In genomic region chr12:23127701-23128100, GRCh38 we compare ENCODE assay signal across 27 cellular contexts.
DNase-seq lines count a peak whose midpoint lies in the region; ATAC-seq, FAIRE-seq and TF ChIP-seq lines count a peak whose summit lies in the region.
"Had no signal": no experiment of that assay in that cellular context is flagged by ENCODE, and none has a peak within 500 bp of the region (broad histone marks: within the 10 kb centered on the region; RNA-seq: fewer than 3 reads in every experiment).

No MANE protein-coding gene starts in this region.

- H3K56ac ChIP-seq in H9 (ENCODE audit: insufficient read length, low read depth, low read length): no peak overlapping the region
- H3K56ac ChIP-seq in H1 (replicated peaks; ENCODE audit: insufficient read length, low read depth, low read length): no peak overlapping the region

- H4K20me1 ChIP-seq in H9 (ENCODE audit: control insufficient read depth, insufficient read depth, insufficient read length) (no peaks in the 10 kb centered on the region), H1 (replicated peaks in 1 of 2; ENCODE audit: control insufficient read depth in 1 of 2, insufficient read depth in 2 of 2, low read length in 2 of 2) (no peaks in the 10 kb centered on the region)
- H4K20me1 ChIP-seq: BLaER1 had no signal

- no peak for TF ChIP-seq RAD21 in H1 (IDR thresholded peaks at IDR 0.05 in 1 of 2, conservative IDR thresholded peaks at IDR 0.05 in 1 of 2; ENCODE audit: low read depth in 2 of 2, low read length in 2 of 2)

- H2BK5ac ChIP-seq in H9 (ENCODE audit: insufficient read length, low read length) (no peak overlapping the region), H1 (ENCODE audit: low read depth, low read length) (peak overlapping the region; percentile 8; the same call in 1 of the 2 replicates)

- no peak overlapping the region for H3K23ac ChIP-seq in H9 (ENCODE audit: insufficient read length, low read depth, low read length)
- H3K23ac ChIP-seq in H1 (ENCODE audit: insufficient read length): no peak overlapping the region

- TF ChIP-seq CTCF in H9 (conservative IDR thresholded peaks at IDR 0.05): no peak
- TF ChIP-seq CTCF in H1 (IDR thresholded peaks at IDR 0.05; ENCODE audit: control extremely low read depth in 1 of 3, insufficient read depth in 1 of 3, low read depth in 1 of 3, low read length in 3 of 3): no peak

- no peaks in the 10 kb centered on the region for H3K36me3 Mint-ChIP-seq in H9 (ENCODE audit: insufficient read depth in 1 of 3, low read depth in 3 of 3)
- H3K36me3 Mint-ChIP-seq: CD14-positive monocyte; CD4-positive, alpha-beta memory T cell; CD4-positive, CD25-positive, alpha-beta regulatory T cell; CD8-positive, alpha-beta memory T cell had no signal

- H2BK120ac ChIP-seq in H9 (ENCODE audit: low read depth, low read length, poor library complexity, severe bottlenecking): no peak overlapping the region
- no peak overlapping the region for H2BK120ac ChIP-seq in H1 (replicated peaks; ENCODE audit: low read depth, low read length)

- H2AFZ ChIP-seq in H9 (ENCODE audit: low read length): no peak overlapping the region
- no peak overlapping the region for H2AFZ ChIP-seq in H1 (ENCODE audit: low read length)

- H3K27me3 ChIP-seq in H9 (ENCODE audit: insufficient read depth, low read length) (no peaks in the 10 kb centered on the region), H1 (replicated peaks in 1 of 4; ENCODE audit: control insufficient read depth in 3 of 4, extremely low read depth in 1 of 4, insufficient read depth in 3 of 4, low read length in 3 of 4) (no peaks in the 10 kb centered on the region)
- H3K27me3 ChIP-seq: BE2C, BLaER1 had no signal

- H3K9ac ChIP-seq in H9 (ENCODE audit: extremely low read depth, insufficient read length, low read length) (no peak overlapping the region), H1 (replicated peaks in 1 of 4; ENCODE audit: extremely low read depth in 1 of 4, low read depth in 3 of 4, low read length in 3 of 4) (no peak overlapping the region)
- H3K9ac ChIP-seq: BLaER1 had no signal

- H3K4me2 ChIP-seq in H9 (ENCODE audit: insufficient read depth, insufficient read length, low read length) (no peak overlapping the region), H1 (ENCODE audit: insufficient read depth in 1 of 2, low read depth in 2 of 2, low read length in 2 of 2) (0 out of 4 replicates have a peak overlapping the region, but pooled peaks of 1 of the 2 experiments have one; percentile 45)
- H3K4me2 ChIP-seq: BLaER1 had no signal

- H2BK12ac ChIP-seq in H9 (ENCODE audit: insufficient read length, low read depth, low read length) (no peak overlapping the region), H1 (ENCODE audit: low read depth, low read length) (no peak overlapping the region; the same call in 1 of the 2 replicates)

- TF ChIP-seq EP300 in H1 (IDR thresholded peaks at IDR 0.05; ENCODE audit: borderline replicate concordance in 1 of 2, low read depth in 2 of 2, low read length in 2 of 2): no peak

- H2AK5ac ChIP-seq in H9 (ENCODE audit: insufficient read length, low read length) (no peak overlapping the region), H1 (ENCODE audit: low read depth, low read length) (no peak overlapping the region)

- TF ChIP-seq POLR2A in H1 (IDR thresholded peaks at IDR 0.05; ENCODE audit: control extremely low read depth in 1 of 2, low read depth in 2 of 2, low read length in 2 of 2): no peak

- peaks cover 28 to 33% of the 10 kb centered on the region in 2 experiments for H3K4me1 Mint-ChIP-seq in H9
- H3K4me1 Mint-ChIP-seq: CD14-positive monocyte; CD4-positive, alpha-beta memory T cell; CD4-positive, CD25-positive, alpha-beta regulatory T cell; CD8-positive, alpha-beta memory T cell had no signal

- H3K79me1 ChIP-seq in H9 (ENCODE audit: insufficient read depth, low read depth, low read length, poor library complexity, severe bottlenecking): no peaks in the 10 kb centered on the region
- no peaks in the 10 kb centered on the region for H3K79me1 ChIP-seq in H1 (ENCODE audit: low read depth, low read length)

- H3K23me2 ChIP-seq in H9 (ENCODE audit: insufficient read length, low read depth, low read length, poor library complexity, severe bottlenecking) (no peaks in the 10 kb centered on the region), H1 (ENCODE audit: low read depth, low read length) (no peaks in the 10 kb centered on the region)

- H3T11ph ChIP-seq in H9 (ENCODE audit: low read length): no peak overlapping the region

- H3K14ac ChIP-seq in H9 (ENCODE audit: insufficient read depth, low read length) (no peak overlapping the region), H1 (ENCODE audit: insufficient read length) (no peak overlapping the region)

- H2BK15ac ChIP-seq in H9 (ENCODE audit: low read depth, low read length) (no peak overlapping the region), H1 (ENCODE audit: low read length) (no peak overlapping the region)

- no peak for FAIRE-seq in H1 (lab: Jason Lieb, UNC)
- FAIRE-seq: A204.1, GM12878, GM12892, GM18507 had no signal

- DNase-seq in H9 (no peak), OCI-M1 (lab: John Stamatoyannopoulos, UW) (peak; percentile 46), H1 (ENCODE audit: low read depth in 1 of 2, low spot score in 2 of 2) (no peak)
- DNase-seq: 8988T; ACHN; BE2C; C1 segment of cervical spinal cord; CD4-positive, alpha-beta memory T cell; CD4-positive, CD25-positive, alpha-beta regulatory T cell; CD8-positive, alpha-beta memory T cell; COR-L47; DMS 273 treated with DMSO at 0.1 percent for 48 hours; DMS153; DMS53; DMS79; DND-41; EL; GDM1 had no signal

- no peak overlapping the region; a peak in 1 of 5 replicates for H3K4me3 Mint-ChIP-seq in H9
- H3K4me3 Mint-ChIP-seq: CD14-positive monocyte; CD4-positive, alpha-beta memory T cell; CD4-positive, CD25-positive, alpha-beta regulatory T cell; CD8-positive, alpha-beta memory T cell had no signal

- H3K4ac ChIP-seq in H9 (ENCODE audit: low read depth, low read length) (no peak overlapping the region), H1 (replicated peaks; ENCODE audit: insufficient read length, low read depth, low read length) (no peak overlapping the region)

- no peaks in the 10 kb centered on the region for H3K27me3 Mint-ChIP-seq in H9 (ENCODE audit: low read depth)
- H3K27me3 Mint-ChIP-seq: CD4-positive, alpha-beta memory T cell; CD4-positive, CD25-positive, alpha-beta regulatory T cell; CD8-positive, alpha-beta memory T cell had no signal

- H3K4me1 ChIP-seq in H9 (ENCODE audit: insufficient read depth, low read length) (no peaks in the 10 kb centered on the region; the same call in 1 of the 2 replicates), H1 (replicated peaks in 1 of 4; ENCODE audit: control insufficient read depth in 3 of 4, insufficient read depth in 4 of 4, low read length in 3 of 4) (peaks cover 0 to 15% (median 0%) of the 10 kb centered on the region in 4 experiments; a peak in 1 of 7 replicates)
- H3K4me1 ChIP-seq: BLaER1 had no signal

- H2BK20ac ChIP-seq in H9 (ENCODE audit: low read depth, low read length, poor library complexity, severe bottlenecking): no peak overlapping the region
- peak overlapping the region; percentile 38; the same call in 1 of the 2 replicates for H2BK20ac ChIP-seq in H1 (ENCODE audit: low read length)

- H4K5ac ChIP-seq in H9 (ENCODE audit: insufficient read length, low read depth, low read length): no peak overlapping the region
- H4K5ac ChIP-seq in H1 (ENCODE audit: insufficient read length, low read depth, low read length): no peak overlapping the region

- H4K91ac ChIP-seq in H9 (ENCODE audit: insufficient read length, low read depth, low read length) (no peak overlapping the region), H1 (replicated peaks; ENCODE audit: insufficient read length, low read length) (no peak overlapping the region)

- POLR2A ChIA-PET in H1 (lab: Charles Lee; ENCODE audit: partially characterized antibody): no interaction called here

- H3K36me3 ChIP-seq in H1 (ENCODE audit: control insufficient read depth in 2 of 4, insufficient read depth in 4 of 4, low read length in 3 of 4): no peaks in the 10 kb centered on the region
- H3K36me3 ChIP-seq: BE2C, BLaER1 had no signal

- H3K79me2 ChIP-seq in H9 (ENCODE audit: insufficient read depth, low read length) (no peaks in the 10 kb centered on the region), H1 (ENCODE audit: control insufficient read depth in 1 of 2, insufficient read depth in 2 of 2, low read length in 2 of 2) (no peaks in the 10 kb centered on the region)

- H3K9me3 Mint-ChIP-seq in H9: no peaks in the 10 kb centered on the region
- H3K9me3 Mint-ChIP-seq: CD8-positive, alpha-beta memory T cell had no signal

- H4K8ac ChIP-seq in H9 (replicated peaks; ENCODE audit: insufficient read length, low read depth, low read length): no peak overlapping the region
- no peak overlapping the region for H4K8ac ChIP-seq in H1 (ENCODE audit: extremely low read depth, insufficient read depth, low read length)

- peak overlapping the region in 2 of 3 experiments; percentile 37 to 97; a peak in 2 of 7 replicates for H3K27ac Mint-ChIP-seq in H9
- H3K27ac Mint-ChIP-seq: CD14-positive monocyte; CD4-positive, alpha-beta memory T cell; CD4-positive, CD25-positive, alpha-beta regulatory T cell; CD8-positive, alpha-beta memory T cell had no signal

- H3K18ac ChIP-seq in H9 (ENCODE audit: insufficient read length, low read depth, low read length) (no peak overlapping the region), H1 (ENCODE audit: extremely low read depth, low read length) (no peak overlapping the region; the same call in 1 of the 2 replicates)

- no peak overlapping the region for H3K4me3 ChIP-seq in H1 (ENCODE audit: extremely low read depth in 1 of 4, insufficient read depth in 2 of 4, low read depth in 3 of 4, low read length in 4 of 4)
- H3K4me3 ChIP-seq: BLaER1, GM12878 had no signal

- CTCF ChIA-PET in H1 (lab: Charles Lee; ENCODE audit: partially characterized antibody): interaction anchor here (0.6 kb wide), 1 partner anchor 24 kb away, joined by 3 read pairs; no protein-coding TSS in a partner anchor

- H3K9me3 ChIP-seq in H9 (ENCODE audit: control insufficient read depth, low read depth, low read length): no peaks in the 10 kb centered on the region
- H3K9me3 ChIP-seq in H1 (ENCODE audit: insufficient read depth in 2 of 2, low read depth in 1 of 2, low read length in 1 of 2): no peaks in the 10 kb centered on the region
- H3K9me3 ChIP-seq: BE2C, BLaER1 had no signal

- no CpG with 5 or more reads among the region's 3 CpGs for WGBS in H9 (ENCODE audit: extremely low coverage, insufficient read length, low lambda C conversion rate)
- WGBS in H1 (ENCODE audit: extremely low coverage in 1 of 2, insufficient coverage in 1 of 2, insufficient read length in 1 of 2, insufficient replicate concordance in 2 of 2, low coverage in 1 of 2, low lambda C conversion rate in 2 of 2, missing lambda C conversion rate in 1 of 2), 2 experiments: 91% methylated on average over 3 of the region's 3 CpGs; no CpG with 5 or more reads in 1 of the 2 experiments

- H3K27ac ChIP-seq in H9 (ENCODE audit: insufficient read length, low read depth, low read length) (no peak overlapping the region), H1 (ENCODE audit: low read depth, low read length) (no peak overlapping the region)
- H3K27ac ChIP-seq: BLaER1 had no signal

- ATAC-seq in GM21360 (IDR thresholded peaks at IDR 0.05; ENCODE audit: unreplicated experiment) (no peak), HG03457 (IDR thresholded peaks at IDR 0.05; ENCODE audit: unreplicated experiment) (no peak), GM21723 (IDR thresholded peaks at IDR 0.05; ENCODE audit: unreplicated experiment) (no peak)
- ATAC-seq: GM12878 had no signal
